30 cellular contexts compared by ENCODE assay signal in genomic region chr16:2436110-2436509, GRCh38. TPM values are rescaled to one million over a fixed set of nuclear protein-coding genes. Genes with fewer than 3 reads are reported as not detected.
"Had no signal": no experiment of that assay in that cellular context is flagged by ENCODE, and none has a peak within 500 bp of the region (broad histone marks: within the 10 kb centered on the region; RNA-seq: fewer than 3 reads in every experiment).

No MANE protein-coding gene starts in this region.

- H3K4me3 ChIP-seq: breast epithelium, SJCRH30 had no signal

- H3K9me2 ChIP-seq: SK-N-SH had no signal

- H3K27me3 Mint-ChIP-seq: activated CD4-positive, alpha-beta memory T cell treated with anti-CD3 and anti-CD28 coated beads, Interleukin-2, amount 10 ng/mL, durations not matched to agents 7 days and 5 days; activated T-helper 17 cell treated with anti-CD3 and anti-CD28 coated beads, Interleukin-2, amount 50 U/mL, for 72 hours had no signal

- H3K9ac ChIP-seq: SK-N-SH had no signal

- H3K27me3 ChIP-seq: breast epithelium, SJCRH30 had no signal

- H3K9me3 Mint-ChIP-seq: activated CD4-positive, alpha-beta memory T cell treated with anti-CD3 and anti-CD28 coated beads, Interleukin-2, amount 10 ng/mL, durations not matched to agents 7 days and 5 days; activated T-helper 17 cell treated with anti-CD3 and anti-CD28 coated beads, Interleukin-2, amount 50 U/mL, for 72 hours had no signal

- H3K4me1 ChIP-seq: breast epithelium, SJCRH30 had no signal

- DNase-seq: activated CD4-positive, alpha-beta memory T cell treated with anti-CD3 and anti-CD28 coated beads, Interleukin-2, amount 10 ng/mL, durations not matched to agents 7 days and 5 days; activated CD4-positive, alpha-beta T cell treated with anti-CD3 and anti-CD28 coated beads, Interleukin-2, amount 50 U/mL, for 1 hour; activated CD4-positive, CD25-positive, alpha-beta regulatory T cell; activated gamma-delta T cell; activated naive CD4-positive, alpha-beta T cell treated with anti-CD3 and anti-CD28 coated beads, Interleukin-2, amount 50 U/mL, for 16 hours; activated T-cell treated with anti-CD3 and anti-CD28 coated beads for 4 hours; activated T-cell treated with anti-CD3 and anti-CD28 coated beads, Interleukin-2, amount 50 U/mL, for 48 hours; central memory CD4-positive, alpha-beta T cell; KG1; NCI-H1092; NCI-H1417; NCI-H1930; NCI-H345; NCI-H510A; NCI-H526 treated with DMSO at 0.1 percent for 48 hours; NCI-H82; NK-92 treated with Interleukin-12 subunit alpha and Interleukin-12 subunit beta, amount 100 ng/mL, for 24 hours; OCI-M1; Right ventricle myocardium superior; RPMI8226; SJCRH30; SK-N-SH; T-helper 1 cell had no signal

- H3K4me2 ChIP-seq: SK-N-SH had no signal

- H3K36me3 ChIP-seq: breast epithelium had no signal

- H3K4me3 Mint-ChIP-seq: activated CD4-positive, alpha-beta memory T cell treated with anti-CD3 and anti-CD28 coated beads, Interleukin-2, amount 10 ng/mL, durations not matched to agents 7 days and 5 days; activated T-helper 17 cell treated with anti-CD3 and anti-CD28 coated beads, Interleukin-2, amount 50 U/mL, for 72 hours had no signal

- H3K9me3 ChIP-seq: breast epithelium, SJCRH30, SK-N-SH had no signal

- H3K27ac ChIP-seq: breast epithelium, SJCRH30, VCaP had no signal

- H3K27ac Mint-ChIP-seq: activated CD4-positive, alpha-beta memory T cell treated with anti-CD3 and anti-CD28 coated beads, Interleukin-2, amount 10 ng/mL, durations not matched to agents 7 days and 5 days; activated T-helper 17 cell treated with anti-CD3 and anti-CD28 coated beads, Interleukin-2, amount 50 U/mL, for 72 hours had no signal

- ATAC-seq: activated T-helper 17 cell treated with anti-CD3 and anti-CD28 coated beads, Interleukin-2, amount 50 U/mL, for 72 hours; Panc1 had no signal

RNA-seq across cellular contexts. Expression of gene NTN3, which starts 35.0 kb away (rescaled TPM):
- total RNA-seq: activated CD4-positive, alpha-beta memory T cell treated with anti-CD3 and anti-CD28 coated beads, Interleukin-2, amount 10 ng/mL, durations not matched to agents 7 days and 5 days; activated CD8-positive, alpha-beta memory T cell treated with anti-CD3 and anti-CD28 coated beads for 36 hours; breast epithelium; MCF 10A; T-helper 2 cell treated with Interferon-gamma antibody and Interleukin-4, amounts not matched to agents 100 ng/mL and 5 ng/mL, for 36 hours had no signal
